ENCODE assay signal across 8 cellular contexts in the genomic region with DNA sequence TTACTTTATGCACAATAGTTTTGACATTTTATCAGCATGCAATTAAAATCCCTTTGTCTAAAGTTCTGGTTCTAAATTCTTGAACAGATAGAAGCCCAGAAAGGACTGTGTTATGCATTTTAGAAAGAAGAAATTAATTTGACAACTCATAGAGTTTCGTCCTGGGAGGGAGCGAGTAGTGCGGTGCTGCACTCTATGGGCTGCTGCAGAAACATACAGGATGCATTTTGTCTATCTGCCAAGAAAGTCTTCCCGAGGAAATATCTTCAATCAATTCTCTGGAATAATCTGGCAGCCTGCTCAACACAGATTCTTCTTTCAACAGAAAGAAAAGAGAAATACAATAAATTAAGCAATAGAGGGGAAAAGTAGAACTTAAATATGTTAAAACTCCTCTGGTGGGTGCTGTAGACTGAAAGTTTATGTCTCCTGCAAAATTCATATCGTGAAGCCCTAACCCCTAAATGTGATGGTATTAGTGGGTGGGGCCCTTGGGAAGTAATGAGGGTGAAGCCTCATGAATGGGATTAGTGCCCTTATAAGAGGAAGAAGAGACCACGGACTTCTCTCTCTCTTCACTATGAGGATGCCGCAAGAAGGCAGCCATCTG. TPM values are rescaled to one million over a fixed set of nuclear protein-coding genes. Genes with fewer than 3 reads are reported as not detected.
DNase-seq lines count a peak whose midpoint lies in the region; ATAC-seq and TF ChIP-seq lines count a peak whose summit lies in the region.

No MANE protein-coding gene starts in this region.

- H3K9ac ChIP-seq in mammary epithelial cell (ENCODE audit: insufficient read depth, low read length), result no peak overlapping the region

- peak; percentile 80 for DNase-seq in DMS 273 (lab: John Stamatoyannopoulos, UW; ENCODE audit: unreplicated experiment)
- peak; percentile 47 for DNase-seq in NCI-H1694 treated with DMSO at 0.1 percent for 48 hours (lab: John Stamatoyannopoulos, UW)
- peak; percentile 26 for DNase-seq in mammary epithelial cell
- DNase-seq in lung microvascular endothelial cell (ENCODE audit: low read depth in 2 of 2), result peak; percentile 75 to 78
- DNase-seq in HuH-7.5 (ENCODE audit: low spot score), result no peak
- no peak for DNase-seq in NCI-H128 (lab: John Stamatoyannopoulos, UW; ENCODE audit: unreplicated experiment)

- H3K9me3 ChIP-seq in mammary epithelial cell (replicated peaks; ENCODE audit: insufficient read depth, low read length), result no peaks in the 10 kb centered on the region

- no peaks in the 10 kb centered on the region for H3K27me3 ChIP-seq in mammary epithelial cell (ENCODE audit: insufficient read depth, low read length)

- H3K4me3 ChIP-seq in mammary epithelial cell (replicated peaks in 1 of 3; ENCODE audit: insufficient read depth in 1 of 3, low read depth in 2 of 3, low read length in 3 of 3), result no peak overlapping the region

- H3K27ac ChIP-seq in mammary epithelial cell (ENCODE audit: insufficient read depth, low read depth, low read length), result no peak overlapping the region

- CTCF ChIA-PET in mammary epithelial cell (lab: Charles Lee; ENCODE audit: low non-redundant PET), result interaction anchor here (0.6 kb wide), 1 partner anchor 658 kb away, joined by 3 read pairs; no protein-coding TSS in a partner anchor

- ATAC-seq in GM18858 (IDR thresholded peaks at IDR 0.05; ENCODE audit: unreplicated experiment) (no peak), HG03139 (IDR thresholded peaks at IDR 0.05; ENCODE audit: unreplicated experiment) (no peak)

- H3K36me3 ChIP-seq in mammary epithelial cell (ENCODE audit: insufficient read depth, low read length), result no peaks in the 10 kb centered on the region

- dilution Hi-C loops in mammary epithelial cell (cut with HindIII; ENCODE audit: low sequenced_read_pairs), result no loop called here

- no peak overlapping the region for H2AFZ ChIP-seq in mammary epithelial cell (ENCODE audit: low read depth, low read length)

- no TSS peak for BruUV-seq in mammary epithelial cell (replicated peaks; lab: Mats Ljungman, UMichigan)

- H3K79me2 ChIP-seq in mammary epithelial cell (ENCODE audit: insufficient read depth, low read length), result no peaks in the 10 kb centered on the region

- intact Hi-C loops in mammary epithelial cell (cut with micrococcal nuclease), result loop anchor here (1.0 to 10.0 kb wide), 6 partner anchors 204 to 659 kb away; no protein-coding TSS in a partner anchor

- no peaks in the 10 kb centered on the region for H4K20me1 ChIP-seq in mammary epithelial cell (ENCODE audit: insufficient read depth, low read length)

- in situ Hi-C loops in mammary epithelial cell (cut with MboI; ENCODE audit: low sequenced_read_pairs in 2 of 2), result loop anchor here (10.0 to 25.0 kb wide), 4 partner anchors 199 to 666 kb away; a partner anchor contains a TSS

- 35% methylated on average over 7 of the region's 7 CpGs for WGBS in mammary epithelial cell (ENCODE audit: low coverage, missing lambda C conversion rate)

- no peaks in the 10 kb centered on the region for H3K4me1 ChIP-seq in mammary epithelial cell (ENCODE audit: insufficient read depth, low read length)

- H3K4me2 ChIP-seq in mammary epithelial cell (ENCODE audit: insufficient read depth, low read depth, low read length), result no peak overlapping the region

- peak; percentile 72 to 81 for TF ChIP-seq CTCF in mammary epithelial cell (conservative IDR thresholded peaks at IDR 0.05 in 1 of 2, IDR thresholded peaks at IDR 0.05 in 1 of 2; ENCODE audit: extremely low read depth in 1 of 2, insufficient read depth in 1 of 2, low read depth in 1 of 2, low read length in 2 of 2)

RNA-seq across cellular contexts. Expression of a gene that starts 39.0 kb away (rescaled TPM):
- total RNA-seq in mammary epithelial cell, result 10 to 100 TPM; 74.2 to 76.2 TPM
- polyA plus RNA-seq in mammary epithelial cell, result 14.1 TPM
- polyA minus RNA-seq in mammary epithelial cell, result 4.3 TPM
- total RNA-seq in lung microvascular endothelial cell, result 18.7 and 38.9 TPM in 2 replicates

Comparison
In these comparisons a context has a peak if more than half of its experiments do, and no peak if none do; other contexts are left out.
1. DNase-seq: peak in DMS 273 (single experiment), NCI-H1694 treated with DMSO at 0.1 percent for 48 hours (single experiment), mammary epithelial cell (single experiment) and lung microvascular endothelial cell (2 of 2); none in HuH-7.5 (single experiment) and NCI-H128 (single experiment).